Comparison of ENCODE assay signal across 25 cellular contexts in the genomic region with DNA sequence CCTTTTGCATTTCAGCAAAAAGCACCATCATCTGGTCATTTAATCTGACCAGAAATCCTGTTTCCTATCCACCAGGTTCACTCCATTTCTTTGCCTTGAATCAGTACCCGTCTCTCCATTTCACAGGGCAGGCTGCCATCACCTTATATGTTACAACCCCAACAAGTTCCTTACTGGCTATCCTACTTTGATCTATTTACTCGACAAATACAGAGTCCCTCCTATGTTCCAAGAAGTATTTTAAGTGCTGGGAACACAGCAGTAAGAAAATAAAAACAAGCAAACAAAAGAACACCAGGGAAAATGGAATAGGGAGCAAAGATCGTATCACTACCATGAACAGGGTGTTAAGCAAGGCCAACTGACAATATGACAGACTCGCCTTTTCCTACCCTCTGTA.
"Had no signal": no experiment of that assay in that cellular context is flagged by ENCODE, and none has a peak within 500 bp of the region (broad histone marks: within the 10 kb centered on the region; RNA-seq: fewer than 3 reads in every experiment).

No MANE protein-coding gene starts in this region.

- H3K36me3 ChIP-seq: gastrocnemius medialis, neutrophil, pancreas, right lobe of liver, thoracic aorta, transverse colon, upper lobe of right lung, uterus had no signal

- H3K27me3 ChIP-seq: gastrocnemius medialis, pancreas, right lobe of liver, transverse colon, upper lobe of right lung, uterus had no signal

- H3K9me3 ChIP-seq: gastrocnemius medialis, neutrophil, pancreas, right lobe of liver, thoracic aorta, transverse colon, upper lobe of right lung, uterus had no signal

- H3K4me1 ChIP-seq: gastrocnemius medialis, right lobe of liver, transverse colon, upper lobe of right lung, uterus had no signal

- FAIRE-seq: endometrium, keratinocyte, pancreas, small intestine had no signal

- DNase-seq: dermis blood vessel endothelial cell; effector memory CD8-positive, alpha-beta T cell; erythroblast; gastrocnemius medialis; head of caudate nucleus; naive B cell; pancreas; right lobe of liver; small intestine; stimulated activated CD4-positive, alpha-beta T cell treated with anti-CD3 and anti-CD28 coated beads, Interleukin-12 subunit alpha, Interleukin-12 subunit beta, amount 100 ng/mL, for 4 hours; stimulated activated CD4-positive, alpha-beta T cell treated with anti-CD3 and anti-CD28 coated beads, Interleukin-1b, Interleukin-23, amount 100 ng/mL, for 48 hours; stimulated activated CD4-positive, alpha-beta T cell treated with anti-CD3 and anti-CD28 coated beads, Interleukin-4, amount 100 ng/mL, for 1 hour; stimulated activated naive CD4-positive, alpha-beta T cell treated with Interleukin-2 at 50 U/mL for 16 hours; transverse colon; upper lobe of right lung; uterus had no signal

- H3K4me3 ChIP-seq: coronary artery, gastrocnemius medialis, lung, pancreas, right lobe of liver, thoracic aorta, transverse colon, upper lobe of right lung, uterus had no signal

- H3K27ac ChIP-seq: coronary artery, gastrocnemius medialis, neutrophil, pancreas, right lobe of liver, thoracic aorta, transverse colon, upper lobe of right lung, uterus had no signal

- ATAC-seq: effector memory CD8-positive, alpha-beta T cell; gastrocnemius medialis; left lobe of liver; natural killer cell treated with Interleukin-12 subunit alpha and Interleukin-12 subunit beta and Interleukin-15 and Interleukin-18, amount 100 ng/mL, for 72 hours; right lobe of liver; stimulated activated effector memory CD8-positive, alpha-beta T cell treated with anti-CD3 and anti-CD28 coated beads, Interleukin-12 subunit alpha, Interleukin-12 subunit beta, amount 100 ng/mL, for 72 hours; upper lobe of right lung had no signal
